9 cellular contexts compared by ENCODE assay signal in genomic region chr2:126749537-126749936, GRCh38.
A peak's percentile ranks its signal among the peaks of the same experiment; 100 is the strongest.
DNase-seq lines count a peak whose midpoint lies in the region; ATAC-seq, FAIRE-seq and TF ChIP-seq lines count a peak whose summit lies in the region.
"Had no signal": no experiment of that assay in that cellular context is flagged by ENCODE, and none has a peak within 500 bp of the region (broad histone marks: within the 10 kb centered on the region; RNA-seq: fewer than 3 reads in every experiment).

No MANE protein-coding gene starts in this region.

- no peak overlapping the region for H4K8ac ChIP-seq in H1 (ENCODE audit: extremely low read depth, insufficient read depth, low read length)

- TF ChIP-seq RAD21 in H1 (IDR thresholded peaks at IDR 0.05 in 1 of 2, conservative IDR thresholded peaks at IDR 0.05 in 1 of 2; ENCODE audit: low read depth in 2 of 2, low read length in 2 of 2) = peak; percentile 35 to 57

- H2BK12ac ChIP-seq in H1 (ENCODE audit: low read depth, low read length) = no peak overlapping the region

- H2BK120ac ChIP-seq in H1 (replicated peaks; ENCODE audit: low read depth, low read length) = no peak overlapping the region

- TF ChIP-seq POLR2A in H1 (IDR thresholded peaks at IDR 0.05; ENCODE audit: control extremely low read depth in 1 of 2, low read depth in 2 of 2, low read length in 2 of 2) = no peak

- no peak overlapping the region for H3K14ac ChIP-seq in H1 (ENCODE audit: insufficient read length)

- CTCF ChIA-PET in H1 (lab: Charles Lee; ENCODE audit: partially characterized antibody) = interaction anchor here (0.7 to 1.9 kb wide), 3 partner anchors 15 to 221 kb away, joined by 3 to 7 read pairs (median 3); no protein-coding TSS in a partner anchor

- H4K91ac ChIP-seq in H1 (replicated peaks; ENCODE audit: insufficient read length, low read length) = no peak overlapping the region

- H3K27ac ChIP-seq in H1 (ENCODE audit: low read depth, low read length) (no peak overlapping the region), coronary artery (no peak overlapping the region)

- no peak overlapping the region for H2AK5ac ChIP-seq in H1 (ENCODE audit: low read depth, low read length)

- no peaks in the 10 kb centered on the region for H3K23me2 ChIP-seq in H1 (ENCODE audit: low read depth, low read length)

- peaks cover 0 to 8% (median 0%) of the 10 kb centered on the region in 4 experiments; a peak in 2 of 7 replicates for H3K4me1 ChIP-seq in H1 (replicated peaks in 1 of 4; ENCODE audit: control insufficient read depth in 3 of 4, insufficient read depth in 4 of 4, low read length in 3 of 4)

- TF ChIP-seq CTCF in H1 (IDR thresholded peaks at IDR 0.05; ENCODE audit: control extremely low read depth in 1 of 3, insufficient read depth in 1 of 3, low read depth in 1 of 3, low read length in 3 of 3) = peak in 1 of 3 experiments; percentile 24; a peak in 1 of 4 replicates
- no peak for TF ChIP-seq CTCF in coronary artery (IDR thresholded peaks at IDR 0.05)

- H2BK5ac ChIP-seq in H1 (ENCODE audit: low read depth, low read length) = no peak overlapping the region

- no peaks in the 10 kb centered on the region for H3K27me3 ChIP-seq in H1 (replicated peaks in 1 of 4; ENCODE audit: control insufficient read depth in 3 of 4, extremely low read depth in 1 of 4, insufficient read depth in 3 of 4, low read length in 3 of 4)

- ATAC-seq in GM18907 (IDR thresholded peaks at IDR 0.05; ENCODE audit: unreplicated experiment) = peak; percentile 30
- peak; percentile 52 for ATAC-seq in HG03175 (IDR thresholded peaks at IDR 0.05; ENCODE audit: unreplicated experiment)

- H4K20me1 ChIP-seq in H1 (replicated peaks in 1 of 2; ENCODE audit: control insufficient read depth in 1 of 2, insufficient read depth in 2 of 2, low read length in 2 of 2) = no peaks in the 10 kb centered on the region

- no peak overlapping the region for H2BK15ac ChIP-seq in H1 (ENCODE audit: low read length)

- no peak for FAIRE-seq in H1 (lab: Jason Lieb, UNC)

- H4K5ac ChIP-seq in H1 (ENCODE audit: insufficient read length, low read depth, low read length) = no peak overlapping the region

- no peaks in the 10 kb centered on the region for H3K9me3 ChIP-seq in H1 (ENCODE audit: insufficient read depth in 2 of 2, low read depth in 1 of 2, low read length in 1 of 2)

- POLR2A ChIA-PET in H1 (lab: Charles Lee; ENCODE audit: partially characterized antibody) = no interaction called here

- H3K4ac ChIP-seq in H1 (replicated peaks; ENCODE audit: insufficient read length, low read depth, low read length) = no peak overlapping the region

- TF ChIP-seq EP300 in H1 (IDR thresholded peaks at IDR 0.05; ENCODE audit: borderline replicate concordance in 1 of 2, low read depth in 2 of 2, low read length in 2 of 2) = no peak

- no peaks in the 10 kb centered on the region for H3K79me2 ChIP-seq in H1 (ENCODE audit: control insufficient read depth in 1 of 2, insufficient read depth in 2 of 2, low read length in 2 of 2)

- no peak overlapping the region for H2BK20ac ChIP-seq in H1 (ENCODE audit: low read length)

- H3K79me1 ChIP-seq in H1 (ENCODE audit: low read depth, low read length) = no peaks in the 10 kb centered on the region

- H3K23ac ChIP-seq in H1 (ENCODE audit: insufficient read length) = no peak overlapping the region

- H3K18ac ChIP-seq in H1 (ENCODE audit: extremely low read depth, low read length) = no peak overlapping the region

- H3K4me3 ChIP-seq in H1 (ENCODE audit: extremely low read depth in 1 of 4, insufficient read depth in 2 of 4, low read depth in 3 of 4, low read length in 4 of 4) = no peak overlapping the region
- no peak overlapping the region for H3K4me3 ChIP-seq in coronary artery

- H3K4me2 ChIP-seq in H1 (ENCODE audit: insufficient read depth in 1 of 2, low read depth in 2 of 2, low read length in 2 of 2) = no peak overlapping the region

- DNase-seq in EH (ENCODE audit: low read depth) (peak; percentile 31), H1 (ENCODE audit: low read depth in 1 of 2, low spot score in 2 of 2) (peak in 1 of 2 experiments; percentile 36), medulla oblongata (ENCODE audit: extremely low spot score) (no peak), coronary artery (ENCODE audit: low spot score) (no peak), retina (no peak)
- DNase-seq in stimulated activated CD4-positive, alpha-beta T cell treated with anti-CD3 and anti-CD28 coated beads, Interleukin-4, amount 100 ng/mL, for 1 hour = no peak
- DNase-seq: T-helper 1 cell had no signal

- no peak overlapping the region for H3K9ac ChIP-seq in H1 (replicated peaks in 1 of 4; ENCODE audit: extremely low read depth in 1 of 4, low read depth in 3 of 4, low read length in 3 of 4)

- H3K56ac ChIP-seq in H1 (replicated peaks; ENCODE audit: insufficient read length, low read depth, low read length) = no peak overlapping the region

- H2AFZ ChIP-seq in H1 (ENCODE audit: low read length) = no peak overlapping the region

- 88% methylated on average over 1 of the region's 1 CpG; no CpG with 5 or more reads in 1 of the 2 experiments for whole genome bisulfite sequencing in H1 (ENCODE audit: extremely low coverage in 1 of 2, insufficient coverage in 1 of 2, insufficient read length in 1 of 2, insufficient replicate concordance in 2 of 2, low coverage in 1 of 2, low lambda C conversion rate in 2 of 2, missing lambda C conversion rate in 1 of 2), 2 experiments

- no peaks in the 10 kb centered on the region for H3K36me3 ChIP-seq in H1 (ENCODE audit: control insufficient read depth in 2 of 4, insufficient read depth in 4 of 4, low read length in 3 of 4)

TF ChIP-seq in H1, 55 proteins besides CTCF, POLR2A, EP300 and RAD21:
- no peak for TF ChIP-seq TCF12 (IDR thresholded peaks at IDR 0.05; ENCODE audit: low read depth, low read length)
- no peak for TF ChIP-seq CEBPB (IDR thresholded peaks at IDR 0.05; ENCODE audit: low read depth, low read length)
- no peak for TF ChIP-seq SP4 (IDR thresholded peaks at IDR 0.05; ENCODE audit: low read length)
